Comparison of ENCODE assay signal across 20 cellular contexts in the genomic region with DNA sequence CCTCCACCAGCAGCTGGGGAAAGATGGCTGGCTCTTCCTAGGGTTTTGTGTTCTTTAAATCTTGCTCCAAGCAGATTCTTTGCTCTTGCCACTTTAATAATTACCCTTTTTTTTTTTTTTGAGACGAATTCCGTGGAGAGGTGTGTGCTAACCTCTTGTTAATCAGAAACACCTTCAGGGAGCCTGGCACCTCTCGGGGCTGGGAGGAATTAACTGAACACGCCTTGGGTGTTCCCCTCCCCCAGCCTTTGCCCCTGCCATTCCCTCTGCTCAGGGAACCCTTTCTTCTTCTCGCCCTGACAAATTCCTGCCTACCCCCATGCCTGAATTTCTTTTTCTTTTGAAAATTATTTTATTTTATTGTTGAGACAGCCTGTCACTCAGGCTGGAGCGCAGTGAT. TPM values are rescaled to one million over a fixed set of nuclear protein-coding genes. Genes with fewer than 3 reads are reported as not detected.
DNase-seq lines count a peak whose midpoint lies in the region; ATAC-seq and TF ChIP-seq lines count a peak whose summit lies in the region.
"Had no signal": no experiment of that assay in that cellular context is flagged by ENCODE, and none has a peak within 500 bp of the region (broad histone marks: within the 10 kb centered on the region; RNA-seq: fewer than 3 reads in every experiment).

No MANE protein-coding gene starts in this region.

- H3K4me3 ChIP-seq in retinal pigment epithelial cell (ENCODE audit: low read length), result no peak overlapping the region
- H3K4me3 ChIP-seq: BLaER1 treated with 17β-estradiol and CSF1 and Interleukin-3, amounts not matched to agents 10 nM and 100 nM; GM23338 had no signal

- no peaks in the 10 kb centered on the region for H3K27me3 Mint-ChIP-seq in activated CD8-positive, alpha-beta T cell treated with anti-CD3 and anti-CD28 coated beads, Interleukin-2, amount 10 ng/mL, durations not matched to agents 7 days and 5 days (ENCODE audit: low read depth)
- H3K27me3 Mint-ChIP-seq in activated CD8-positive, alpha-beta T cell treated with anti-CD3 and anti-CD28 coated beads for 36 hours, result peaks cover 9% of the 10 kb centered on the region
- H3K27me3 Mint-ChIP-seq in glutamatergic neuron (ENCODE audit: unreplicated experiment) (peaks cover 6% of the 10 kb centered on the region), nephron (ENCODE audit: low read depth) (peaks cover 44% of the 10 kb centered on the region)

- POLR2A ChIA-PET in activated CD8-positive, alpha-beta T cell treated with anti-CD3 and anti-CD28 coated beads, Interleukin-2, amount 10 ng/mL, durations not matched to agents 7 days and 5 days (lab: Charles Lee), result no interaction called here
- POLR2A ChIA-PET in activated CD8-positive, alpha-beta T cell treated with anti-CD3 and anti-CD28 coated beads for 36 hours (lab: Charles Lee), result no interaction called here

- no peaks in the 10 kb centered on the region for H3K9me3 Mint-ChIP-seq in activated CD8-positive, alpha-beta T cell treated with anti-CD3 and anti-CD28 coated beads, Interleukin-2, amount 10 ng/mL, durations not matched to agents 7 days and 5 days (ENCODE audit: insufficient read depth)
- H3K9me3 Mint-ChIP-seq in activated CD8-positive, alpha-beta T cell treated with anti-CD3 and anti-CD28 coated beads for 36 hours, result no peaks in the 10 kb centered on the region
- H3K9me3 Mint-ChIP-seq in glutamatergic neuron (ENCODE audit: unreplicated experiment), result peaks cover 10% of the 10 kb centered on the region
- no peaks in the 10 kb centered on the region for H3K9me3 Mint-ChIP-seq in nephron
- H3K9me3 Mint-ChIP-seq: CD8-positive, alpha-beta T cell; GM23338; HFFc6 had no signal

- no peak for DNase-seq in activated CD8-positive, alpha-beta T cell treated with anti-CD3 and anti-CD28 coated beads, Interleukin-2, amount 10 ng/mL, durations not matched to agents 7 days and 5 days
- no peak for DNase-seq in activated CD8-positive, alpha-beta T cell treated with anti-CD3 and anti-CD28 coated beads for 36 hours
- no peak for DNase-seq in glutamatergic neuron
- DNase-seq in retinal pigment epithelial cell (ENCODE audit: low read depth), result peak; percentile 10
- no peak for DNase-seq in NCI-H774 (lab: John Stamatoyannopoulos, UW)
- DNase-seq in stimulated activated CD4-positive, alpha-beta T cell treated with anti-CD3 and anti-CD28 coated beads, Interleukin-2, amount 100 ng/mL, for 24 hours, result no peak
- DNase-seq: Calu3; CD8-positive, alpha-beta T cell; DMS79 treated with DMSO at 0.1 percent for 48 hours; GF-D8; H7; HFFc6 had no signal

- no peak for TF ChIP-seq CTCF in activated CD8-positive, alpha-beta T cell treated with anti-CD3 and anti-CD28 coated beads for 36 hours (IDR thresholded peaks at IDR 0.05)
- no peak for TF ChIP-seq CTCF in glutamatergic neuron (IDR thresholded peaks at IDR 0.05; ENCODE audit: partially characterized antibody, unreplicated experiment)
- TF ChIP-seq CTCF in nephron (IDR thresholded peaks at IDR 0.05; ENCODE audit: unreplicated experiment in 3 of 3), result no peak
- no peak for TF ChIP-seq CTCF in retinal pigment epithelial cell (conservative IDR thresholded peaks at IDR 0.05; ENCODE audit: low read depth, low read length)

- CTCF ChIA-PET in activated CD8-positive, alpha-beta T cell treated with anti-CD3 and anti-CD28 coated beads, Interleukin-2, amount 10 ng/mL, durations not matched to agents 7 days and 5 days (lab: Charles Lee), result interaction anchor here (1.1 to 1.7 kb wide), 2 partner anchors 12 to 23 kb away, joined by 3 to 4 read pairs; no protein-coding TSS in a partner anchor
- CTCF ChIA-PET in activated CD8-positive, alpha-beta T cell treated with anti-CD3 and anti-CD28 coated beads for 36 hours (lab: Charles Lee), result no interaction called here

- no peak for ATAC-seq in activated CD8-positive, alpha-beta T cell treated with anti-CD3 and anti-CD28 coated beads, Interleukin-2, amount 10 ng/mL, durations not matched to agents 7 days and 5 days
- ATAC-seq in activated CD8-positive, alpha-beta T cell treated with anti-CD3 and anti-CD28 coated beads for 36 hours, result no peak
- ATAC-seq in HG03280 (IDR thresholded peaks at IDR 0.05; ENCODE audit: unreplicated experiment), result no peak
- ATAC-seq: CD8-positive, alpha-beta T cell; HCT116 had no signal

- H3K36me3 Mint-ChIP-seq in activated CD8-positive, alpha-beta T cell treated with anti-CD3 and anti-CD28 coated beads, Interleukin-2, amount 10 ng/mL, durations not matched to agents 7 days and 5 days (ENCODE audit: low read depth), result no peaks in the 10 kb centered on the region
- H3K36me3 Mint-ChIP-seq in activated CD8-positive, alpha-beta T cell treated with anti-CD3 and anti-CD28 coated beads for 36 hours (ENCODE audit: low read depth), result no peaks in the 10 kb centered on the region
- H3K36me3 Mint-ChIP-seq in glutamatergic neuron (ENCODE audit: unreplicated experiment) (no peaks in the 10 kb centered on the region), nephron (ENCODE audit: low read depth) (no peaks in the 10 kb centered on the region)
- H3K36me3 Mint-ChIP-seq: CD8-positive, alpha-beta T cell had no signal

- H3K4me3 Mint-ChIP-seq in activated CD8-positive, alpha-beta T cell treated with anti-CD3 and anti-CD28 coated beads, Interleukin-2, amount 10 ng/mL, durations not matched to agents 7 days and 5 days, result no peak overlapping the region
- H3K4me3 Mint-ChIP-seq in activated CD8-positive, alpha-beta T cell treated with anti-CD3 and anti-CD28 coated beads for 36 hours, result no peak overlapping the region
- H3K4me3 Mint-ChIP-seq in glutamatergic neuron (ENCODE audit: unreplicated experiment) (peak overlapping the region; percentile 52), nephron (no peak overlapping the region)
- H3K4me3 Mint-ChIP-seq: B cell; CD8-positive, alpha-beta T cell; GM23338; HFFc6 had no signal

- H3K27ac Mint-ChIP-seq in activated CD8-positive, alpha-beta T cell treated with anti-CD3 and anti-CD28 coated beads, Interleukin-2, amount 10 ng/mL, durations not matched to agents 7 days and 5 days, result peak overlapping the region; percentile 8
- H3K27ac Mint-ChIP-seq in activated CD8-positive, alpha-beta T cell treated with anti-CD3 and anti-CD28 coated beads for 36 hours, result no peak overlapping the region
- H3K27ac Mint-ChIP-seq in glutamatergic neuron (ENCODE audit: unreplicated experiment) (peak overlapping the region; percentile 91), nephron (peak overlapping the region in 2 of 3 experiments; percentile 44 to 49)
- H3K27ac Mint-ChIP-seq: B cell; CD8-positive, alpha-beta T cell; GM23338; HFFc6 had no signal

- H3K4me1 Mint-ChIP-seq in activated CD8-positive, alpha-beta T cell treated with anti-CD3 and anti-CD28 coated beads, Interleukin-2, amount 10 ng/mL, durations not matched to agents 7 days and 5 days (ENCODE audit: low read depth), result peaks cover 26% of the 10 kb centered on the region
- peaks cover 43% of the 10 kb centered on the region for H3K4me1 Mint-ChIP-seq in activated CD8-positive, alpha-beta T cell treated with anti-CD3 and anti-CD28 coated beads for 36 hours (ENCODE audit: low read depth)
- H3K4me1 Mint-ChIP-seq in glutamatergic neuron (ENCODE audit: low read depth, unreplicated experiment) (peaks cover 21% of the 10 kb centered on the region), nephron (peaks cover 6% of the 10 kb centered on the region)
- H3K4me1 Mint-ChIP-seq: B cell had no signal

- intact Hi-C loops in activated CD8-positive, alpha-beta T cell treated with anti-CD3 and anti-CD28 coated beads for 36 hours (cut with micrococcal nuclease), result no loop called here

RNA-seq across cellular contexts. Expression of a gene that starts 17.5 kb away (rescaled TPM):
- total RNA-seq in activated CD8-positive, alpha-beta T cell treated with anti-CD3 and anti-CD28 coated beads, Interleukin-2, amount 10 ng/mL, durations not matched to agents 7 days and 5 days, result 1 to 10 TPM; 1.1 TPM
- 10 to 100 TPM; 11.3 to 12.4 TPM for total RNA-seq in activated CD8-positive, alpha-beta T cell treated with anti-CD3 and anti-CD28 coated beads for 36 hours
- total RNA-seq in glutamatergic neuron (ENCODE audit: unreplicated experiment), result 0.12 TPM
- total RNA-seq: A673, B cell, Calu3, GM23338, H7, HFFc6 had no signal

RNA-seq across cellular contexts. Expression of a gene that starts 40.4 kb away (rescaled TPM):
- total RNA-seq in activated CD8-positive, alpha-beta T cell treated with anti-CD3 and anti-CD28 coated beads, Interleukin-2, amount 10 ng/mL, durations not matched to agents 7 days and 5 days, result 10 to 100 TPM; 34.3 to 35.9 TPM
- total RNA-seq in activated CD8-positive, alpha-beta T cell treated with anti-CD3 and anti-CD28 coated beads for 36 hours, result 10 to 100 TPM; 30.3 to 30.6 TPM
- total RNA-seq in glutamatergic neuron (ENCODE audit: unreplicated experiment), result 137 TPM

RNA-seq across cellular contexts. Expression of a gene that starts 57.7 kb away (rescaled TPM):
- 100 to 1,000 TPM; 202 to 213 TPM for total RNA-seq in activated CD8-positive, alpha-beta T cell treated with anti-CD3 and anti-CD28 coated beads, Interleukin-2, amount 10 ng/mL, durations not matched to agents 7 days and 5 days
- total RNA-seq in activated CD8-positive, alpha-beta T cell treated with anti-CD3 and anti-CD28 coated beads for 36 hours, result 100 to 1,000 TPM; 263 to 268 TPM
- not detected for total RNA-seq in glutamatergic neuron (ENCODE audit: unreplicated experiment)
- total RNA-seq: Calu3, HepG2, HFFc6 had no signal

Comparison
In these comparisons a context has a peak if more than half of its experiments do, and no peak if none do; other contexts are left out.
1. RNA of a gene that starts 17.5 kb away (total RNA-seq): 11.3 to 12.4 TPM in activated CD8-positive, alpha-beta T cell treated with anti-CD3 and anti-CD28 coated beads for 36 hours; 1.1 TPM in activated CD8-positive, alpha-beta T cell treated with anti-CD3 and anti-CD28 coated beads, Interleukin-2, amount 10 ng/mL, durations not matched to agents 7 days and 5 days and 0.12 TPM in glutamatergic neuron (single experiment); every median in the first group is over 4 times any median in the second.
2. RNA of a gene that starts 57.7 kb away (total RNA-seq): 263 to 268 TPM in activated CD8-positive, alpha-beta T cell treated with anti-CD3 and anti-CD28 coated beads for 36 hours and 202 to 213 TPM in activated CD8-positive, alpha-beta T cell treated with anti-CD3 and anti-CD28 coated beads, Interleukin-2, amount 10 ng/mL, durations not matched to agents 7 days and 5 days; not detected in glutamatergic neuron (single experiment); every median in the first group is over 100 times any median in the second.